Comparison of ENCODE assay signal across 8 cellular contexts in genomic region chr12:53501615-53502181, GRCh38. TPM values are rescaled to one million over a fixed set of nuclear protein-coding genes. Genes with fewer than 3 reads are reported as not detected.
A peak's percentile ranks its signal among the peaks of the same experiment; 100 is the strongest.
DNase-seq lines count a peak whose midpoint lies in the region; ATAC-seq, FAIRE-seq and TF ChIP-seq lines count a peak whose summit lies in the region.

No MANE protein-coding gene starts in this region.

- H3K9me1 ChIP-seq in keratinocyte (ENCODE audit: control insufficient read depth, extremely low read depth, insufficient read depth, low read length), result no peaks in the 10 kb centered on the region

- dilution Hi-C loops in keratinocyte (cut with MboI; ENCODE audit: extremely low pct_ligation_motif_present, low sequenced_read_pairs), result no loop called here

- ATAC-seq in activated naive CD4-positive, alpha-beta T cell treated with anti-CD3 and anti-CD28 coated beads, Interleukin-2, amount 50 U/mL, for 72 hours, result no peak

- peak overlapping the region; percentile 79 for H3K4me2 ChIP-seq in keratinocyte (ENCODE audit: control insufficient read depth, extremely low read depth, insufficient read depth, low read depth, low read length)

- no peaks in the 10 kb centered on the region for H3K27me3 ChIP-seq in keratinocyte (ENCODE audit: control insufficient read depth, extremely low read depth, insufficient read depth, low read length)
- H3K27me3 ChIP-seq in suprapubic skin, result no peaks in the 10 kb centered on the region

- no peak for FAIRE-seq in keratinocyte (lab: Jason Lieb, UNC)

- peak overlapping the region; percentile 52 to 74 (median 59) for H3K4me3 ChIP-seq in keratinocyte (ENCODE audit: control insufficient read depth in 2 of 3, extremely low read depth in 1 of 3, insufficient read depth in 2 of 3, low read depth in 1 of 3, low read length in 3 of 3)
- H3K4me3 ChIP-seq in suprapubic skin, result peak overlapping the region; percentile 72

- H3K27ac ChIP-seq in keratinocyte (ENCODE audit: control insufficient read depth, insufficient read depth, low read length) (peak overlapping the region; percentile 84), suprapubic skin (peak overlapping the region; percentile 99)

- H3K79me2 ChIP-seq in keratinocyte (ENCODE audit: control insufficient read depth, insufficient read depth, low read length), result peaks cover 11% of the 10 kb centered on the region

- H3K36me3 Mint-ChIP-seq in T-helper 2 cell treated with Interferon-gamma antibody and Interleukin-4, amounts not matched to agents 5 μg/mL and 100 μg/mL, for 36 hours (ENCODE audit: low read depth), result peaks cover 12% of the 10 kb centered on the region
- H3K36me3 Mint-ChIP-seq in activated naive CD4-positive, alpha-beta T cell treated with anti-CD3 and anti-CD28 coated beads, Interleukin-2, amount 50 U/mL, for 72 hours, result no peaks in the 10 kb centered on the region

- no peaks in the 10 kb centered on the region for H4K20me1 ChIP-seq in keratinocyte (ENCODE audit: control insufficient read depth, extremely low read depth, insufficient read depth, low read length)

- no peak for DNase-seq in T-helper 2 cell treated with Interferon-gamma antibody and Interleukin-4, amounts not matched to agents 5 μg/mL and 100 μg/mL, for 36 hours (ENCODE audit: low spot score)
- DNase-seq in T-helper 2 cell, result no peak
- no peak for DNase-seq in activated naive CD4-positive, alpha-beta T cell treated with anti-CD3 and anti-CD28 coated beads, Interleukin-2, amount 50 U/mL, for 72 hours (ENCODE audit: low spot score in 2 of 2)
- DNase-seq in keratinocyte (ENCODE audit: low read depth, low spot score), result no peak
- peak in 1 of 2 donors; percentile 73 for DNase-seq in suprapubic skin (ENCODE audit: low spot score in 2 of 2)
- no peak for DNase-seq in NCI-H2029 treated with DMSO at 0.1 percent for 48 hours (lab: John Stamatoyannopoulos, UW)
- DNase-seq in activated CD4-positive, CD25-positive, alpha-beta regulatory T cell (lab: John Stamatoyannopoulos, UW), result no peak
- DNase-seq in activated CD4-positive, alpha-beta T cell treated with anti-CD3 and anti-CD28 coated beads, Interleukin-2, amount 50 U/mL, for 1 hour, result no peak

- TF ChIP-seq CTCF in keratinocyte (optimal IDR thresholded peaks at IDR 0.05 in 1 of 3, IDR thresholded peaks at IDR 0.05 in 1 of 3, conservative IDR thresholded peaks at IDR 0.05 in 1 of 3; ENCODE audit: extremely low read depth in 1 of 3, insufficient read depth in 2 of 3, low read length in 3 of 3), result no peak
- no peak for TF ChIP-seq CTCF in suprapubic skin (IDR thresholded peaks at IDR 0.05)

- H2AFZ ChIP-seq in keratinocyte (ENCODE audit: control insufficient read depth, low read length), result peak overlapping the region; percentile 96

- TF ChIP-seq EP300 in suprapubic skin (IDR thresholded peaks at IDR 0.05), result no peak

- no peaks in the 10 kb centered on the region for H3K27me3 Mint-ChIP-seq in T-helper 2 cell treated with Interferon-gamma antibody and Interleukin-4, amounts not matched to agents 5 μg/mL and 100 μg/mL, for 36 hours (ENCODE audit: low read depth)

- H3K4me1 ChIP-seq in keratinocyte (ENCODE audit: control insufficient read depth, extremely low read depth, insufficient read depth, low read length) (peaks cover 18% of the 10 kb centered on the region), suprapubic skin (peaks cover 71% of the 10 kb centered on the region)

- peak overlapping the region; percentile 90 for H3K4me3 Mint-ChIP-seq in T-helper 2 cell treated with Interferon-gamma antibody and Interleukin-4, amounts not matched to agents 5 μg/mL and 100 μg/mL, for 36 hours

- no peak for TF ChIP-seq POLR2A in suprapubic skin (IDR thresholded peaks at IDR 0.05)

- H3K4me1 Mint-ChIP-seq in T-helper 2 cell treated with Interferon-gamma antibody and Interleukin-4, amounts not matched to agents 5 μg/mL and 100 μg/mL, for 36 hours (ENCODE audit: low read depth), result peaks cover 28% of the 10 kb centered on the region

- WGBS in suprapubic skin, result 90% methylated on average over 3 of the region's 10 CpGs

- peak overlapping the region; percentile 78 for H3K9ac ChIP-seq in keratinocyte (ENCODE audit: control insufficient read depth, extremely low read depth, insufficient read depth, low read length)

- no peaks in the 10 kb centered on the region for H3K9me3 Mint-ChIP-seq in T-helper 2 cell treated with Interferon-gamma antibody and Interleukin-4, amounts not matched to agents 5 μg/mL and 100 μg/mL, for 36 hours
- H3K9me3 Mint-ChIP-seq in activated naive CD4-positive, alpha-beta T cell treated with anti-CD3 and anti-CD28 coated beads, Interleukin-2, amount 50 U/mL, for 72 hours, result no peaks in the 10 kb centered on the region

- H3K36me3 ChIP-seq in keratinocyte (ENCODE audit: control insufficient read depth in 2 of 2, extremely low read depth in 1 of 2, insufficient read depth in 2 of 2, low read length in 2 of 2) (peaks cover 16 to 20% of the 10 kb centered on the region in 2 experiments), suprapubic skin (peaks cover 21% of the 10 kb centered on the region)

- no peaks in the 10 kb centered on the region for H3K9me3 ChIP-seq in keratinocyte (ENCODE audit: control insufficient read depth, low read depth, low read length)
- no peaks in the 10 kb centered on the region for H3K9me3 ChIP-seq in suprapubic skin

- peak overlapping the region; percentile 95 for H3K27ac Mint-ChIP-seq in T-helper 2 cell treated with Interferon-gamma antibody and Interleukin-4, amounts not matched to agents 5 μg/mL and 100 μg/mL, for 36 hours
- H3K27ac Mint-ChIP-seq in activated naive CD4-positive, alpha-beta T cell treated with anti-CD3 and anti-CD28 coated beads, Interleukin-2, amount 50 U/mL, for 72 hours, result peak overlapping the region; percentile 92 to 97

RNA-seq across cellular contexts. Expression of gene TARBP2, which starts 0.6 kb away (rescaled TPM):
- 10 to 100 TPM; 29.9 to 30.4 TPM for total RNA-seq in activated naive CD4-positive, alpha-beta T cell treated with anti-CD3 and anti-CD28 coated beads, Interleukin-2, amount 50 U/mL, for 72 hours
- 21.0 to 30.3 TPM (median 28.4 TPM) in 3 replicates for polyA plus RNA-seq in keratinocyte
- 3.2 TPM for polyA plus RNA-seq in keratinocyte (2011; ENCODE audit: low read depth)
- polyA plus RNA-seq in keratinocyte (2011; cell fraction: cytosol; rRNA removed), result 16.6 and 25.3 TPM in 2 replicates
- polyA plus RNA-seq in keratinocyte (2011; cell fraction: nucleus; rRNA removed), result 51.7 and 52.1 TPM in 2 replicates
- 16.9 and 28.4 TPM in 2 replicates for polyA plus RNA-seq in keratinocyte (2012; ENCODE audit: low replicate concordance)
- polyA minus RNA-seq in keratinocyte, result 19.0 to 24.6 TPM (median 20.8 TPM) in 3 replicates
- 24.7 TPM for polyA minus RNA-seq in keratinocyte (2011; cell fraction: cytosol; rRNA and poly(A)+ RNA removed)
- 9.2 and 9.8 TPM in 2 replicates for polyA minus RNA-seq in keratinocyte (2011; cell fraction: nucleus; rRNA and poly(A)+ RNA removed)
- 10 to 100 TPM; 25.5 to 42.0 (median 28.6) TPM for total RNA-seq in suprapubic skin

RNA-seq across cellular contexts. Expression of gene MAP3K12, which starts 2.4 kb away (rescaled TPM):
- 10 to 100 TPM in 1 of 2 donors, 1 to 10 TPM in 1; 9.5 to 21.7 TPM for total RNA-seq in activated naive CD4-positive, alpha-beta T cell treated with anti-CD3 and anti-CD28 coated beads, Interleukin-2, amount 50 U/mL, for 72 hours
- 8.7 to 21.8 TPM (median 13.4 TPM) in 3 replicates for polyA plus RNA-seq in keratinocyte
- polyA plus RNA-seq in keratinocyte (2011; ENCODE audit: low read depth), result 5.1 TPM
- polyA plus RNA-seq in keratinocyte (2011; cell fraction: cytosol; rRNA removed), result 4.5 and 5.4 TPM in 2 replicates
- polyA plus RNA-seq in keratinocyte (2011; cell fraction: nucleus; rRNA removed), result 45.3 and 68.1 TPM in 2 replicates
- polyA plus RNA-seq in keratinocyte (2012; ENCODE audit: low replicate concordance), result 5.9 and 7.0 TPM in 2 replicates
- polyA minus RNA-seq in keratinocyte, result 10.7 to 16.4 TPM (median 13.3 TPM) in 3 replicates
- polyA minus RNA-seq in keratinocyte (2011; cell fraction: cytosol; rRNA and poly(A)+ RNA removed), result 6.3 TPM
- 8.4 and 13.5 TPM in 2 replicates for polyA minus RNA-seq in keratinocyte (2011; cell fraction: nucleus; rRNA and poly(A)+ RNA removed)
- 10 to 100 TPM in 1 of 4 donors, 1 to 10 TPM in 3; 4.8 to 14.0 (median 5.9) TPM for total RNA-seq in suprapubic skin

RNA-seq across cellular contexts. Expression of gene NPFF, which starts 5.6 kb away (rescaled TPM):
- total RNA-seq in activated naive CD4-positive, alpha-beta T cell treated with anti-CD3 and anti-CD28 coated beads, Interleukin-2, amount 50 U/mL, for 72 hours, result not detected
- polyA plus RNA-seq in keratinocyte, result not detected in 3 replicates
- polyA plus RNA-seq in keratinocyte (2011; ENCODE audit: low read depth), result not detected
- polyA plus RNA-seq in keratinocyte (2011; cell fraction: cytosol; rRNA removed), result not detected in 2 replicates
- polyA plus RNA-seq in keratinocyte (2011; cell fraction: nucleus; rRNA removed), result not detected in 2 replicates
- polyA plus RNA-seq in keratinocyte (2012; ENCODE audit: low replicate concordance), result 0.39 TPM in 1 of 2 replicates, not detected in the other
- polyA minus RNA-seq in keratinocyte, result not detected in 3 replicates
- not detected for polyA minus RNA-seq in keratinocyte (2011; cell fraction: cytosol; rRNA and poly(A)+ RNA removed)
- polyA minus RNA-seq in keratinocyte (2011; cell fraction: nucleus; rRNA and poly(A)+ RNA removed), result not detected in 2 replicates
- not detected for total RNA-seq in suprapubic skin

RNA-seq across cellular contexts. Expression of gene PCBP2, which starts 49.8 kb away (rescaled TPM):
- total RNA-seq in activated naive CD4-positive, alpha-beta T cell treated with anti-CD3 and anti-CD28 coated beads, Interleukin-2, amount 50 U/mL, for 72 hours, result 1,000 to 10,000 TPM in 1 of 2 donors, 100 to 1,000 TPM in 1; 786 to 1,016 TPM
- 179 to 329 TPM (median 238 TPM) in 3 replicates for polyA plus RNA-seq in keratinocyte
- 416 TPM for polyA plus RNA-seq in keratinocyte (2011; ENCODE audit: low read depth)
- polyA plus RNA-seq in keratinocyte (2011; cell fraction: cytosol; rRNA removed), result 288 and 302 TPM in 2 replicates
- polyA plus RNA-seq in keratinocyte (2011; cell fraction: nucleus; rRNA removed), result 296 and 334 TPM in 2 replicates
- polyA plus RNA-seq in keratinocyte (2012; ENCODE audit: low replicate concordance), result 433 and 498 TPM in 2 replicates
- 381 to 766 TPM (median 570 TPM) in 3 replicates for polyA minus RNA-seq in keratinocyte
- polyA minus RNA-seq in keratinocyte (2011; cell fraction: cytosol; rRNA and poly(A)+ RNA removed), result 308 TPM
- 104 and 166 TPM in 2 replicates for polyA minus RNA-seq in keratinocyte (2011; cell fraction: nucleus; rRNA and poly(A)+ RNA removed)
- 100 to 1,000 TPM; 480 to 803 (median 584) TPM for total RNA-seq in suprapubic skin
